Comparison of ENCODE assay signal across 8 cellular contexts in genomic region chr9:135907006-135907434, GRCh38. TPM values are rescaled to one million over a fixed set of nuclear protein-coding genes. Genes with fewer than 3 reads are reported as not detected.
DNase-seq lines count a peak whose midpoint lies in the region; TF ChIP-seq lines count a peak whose summit lies in the region.

No MANE protein-coding gene starts in this region.

- DNase-seq in activated CD4-positive, alpha-beta T cell treated with anti-CD3 and anti-CD28 coated beads for 48 hours: peak; percentile 36
- DNase-seq in activated CD4-positive, alpha-beta T cell treated with anti-CD3 and anti-CD28 coated beads for 4 hours: no peak
- DNase-seq in H7: no peak
- peak; percentile 28 for DNase-seq in NT2/D1 (ENCODE audit: low read depth, low spot score)
- DNase-seq in fibroblast of mammary gland (ENCODE audit: low read depth): peak; percentile 24
- no peak for DNase-seq in islet precursor cell
- DNase-seq in activated CD4-positive, CD25-positive, alpha-beta regulatory T cell treated with anti-CD3 and anti-CD28 coated beads, Interleukin-2, amount 50 U/mL, for 72 hours: no peak

- TF ChIP-seq CTCF in fibroblast of mammary gland (conservative IDR thresholded peaks at IDR 0.05; ENCODE audit: control insufficient read depth, insufficient read depth, low read depth, low read length): no peak

- peak overlapping the region; percentile 62 for H3K4me3 ChIP-seq in H7 (ENCODE audit: insufficient read depth, low read depth, low read length)
- H3K4me3 ChIP-seq in NT2/D1 (ENCODE audit: insufficient read length, low read depth): peak overlapping the region; percentile 52
- peak overlapping the region; percentile 55 for H3K4me3 ChIP-seq in fibroblast of mammary gland (ENCODE audit: control insufficient read depth, low read depth, low read length)
- peak overlapping the region; percentile 70 for H3K4me3 ChIP-seq in skeletal muscle satellite cell (ENCODE audit: low read length)

- H3K9ac ChIP-seq in NT2/D1 (ENCODE audit: insufficient read length, low read depth) (peak overlapping the region; percentile 71), skeletal muscle satellite cell (ENCODE audit: low read depth, low read length) (peak overlapping the region; percentile 56)

- H3K4me2 ChIP-seq in skeletal muscle satellite cell (ENCODE audit: low read length): peak overlapping the region; percentile 87

- H3K36me3 ChIP-seq in H7 (replicated peaks; ENCODE audit: control insufficient read depth, insufficient read depth, low read length): peaks cover 5% of the 10 kb centered on the region
- H3K36me3 ChIP-seq in NT2/D1 (ENCODE audit: insufficient read depth, insufficient read length, low read length): peaks cover 59% of the 10 kb centered on the region
- peaks cover 25% of the 10 kb centered on the region for H3K36me3 ChIP-seq in skeletal muscle satellite cell (ENCODE audit: insufficient read depth, low read length)

- H3K9me3 ChIP-seq in NT2/D1 (ENCODE audit: insufficient read depth, low read length) (no peaks in the 10 kb centered on the region), skeletal muscle satellite cell (replicated peaks; ENCODE audit: low read length) (no peaks in the 10 kb centered on the region)

- H3K4me1 ChIP-seq in NT2/D1 (ENCODE audit: insufficient read depth, insufficient read length): peaks cover 12% of the 10 kb centered on the region
- peaks cover 36% of the 10 kb centered on the region for H3K4me1 ChIP-seq in skeletal muscle satellite cell (ENCODE audit: control insufficient read depth, insufficient read depth, low read length)

- no peaks in the 10 kb centered on the region; the same call in 1 of the 2 replicates for H3K27me3 ChIP-seq in H7 (ENCODE audit: control insufficient read depth, insufficient read depth, low read length)
- H3K27me3 ChIP-seq in NT2/D1 (ENCODE audit: insufficient read depth, insufficient read length): no peaks in the 10 kb centered on the region
- H3K27me3 ChIP-seq in skeletal muscle satellite cell (ENCODE audit: control insufficient read depth, insufficient read depth, low read length): no peaks in the 10 kb centered on the region

RNA-seq across cellular contexts. Expression of gene CAMSAP1, which starts 0.3 kb away (rescaled TPM):
- 26.3 and 34.6 TPM in 2 replicates for total RNA-seq in H7 (2014; rRNA removed; shearing (Covaris generic))
- 15.7 and 23.1 TPM in 2 replicates for total RNA-seq in skeletal muscle satellite cell (2012; rRNA removed)

RNA-seq across cellular contexts. Expression of gene UBAC1, which starts 54.2 kb away (rescaled TPM):
- 74.6 and 77.0 TPM in 2 replicates for total RNA-seq in H7 (2014; rRNA removed; shearing (Covaris generic))
- total RNA-seq in skeletal muscle satellite cell (2012; rRNA removed): 21.2 and 24.6 TPM in 2 replicates

Comparison
In these comparisons a context has a peak if more than half of its experiments do, and no peak if none do; other contexts are left out.
1. DNase-seq: peak in activated CD4-positive, alpha-beta T cell treated with anti-CD3 and anti-CD28 coated beads for 48 hours (single experiment), NT2/D1 (single experiment) and fibroblast of mammary gland (single experiment); none in activated CD4-positive, alpha-beta T cell treated with anti-CD3 and anti-CD28 coated beads for 4 hours (0 of 2), H7 (single experiment), islet precursor cell (single experiment) and activated CD4-positive, CD25-positive, alpha-beta regulatory T cell treated with anti-CD3 and anti-CD28 coated beads, Interleukin-2, amount 50 U/mL, for 72 hours (single experiment).
2. Peak in every context shown above with its lines, with median percentiles within 50 percentile points of each other: H3K4me3 ChIP-seq.